ENCODE assay signal across 9 cellular contexts in genomic region chrX:72269671-72270251, GRCh38. TPM values are rescaled to one million over a fixed set of nuclear protein-coding genes. Genes with fewer than 3 reads are reported as not detected.
A peak's percentile ranks its signal among the peaks of the same experiment; 100 is the strongest.
DNase-seq lines count a peak whose midpoint lies in the region; ATAC-seq, FAIRE-seq and TF ChIP-seq lines count a peak whose summit lies in the region.
"Had no signal": no experiment of that assay in that cellular context is flagged by ENCODE, and none has a peak within 500 bp of the region (broad histone marks: within the 10 kb centered on the region; RNA-seq: fewer than 3 reads in every experiment).

No MANE protein-coding gene starts in this region.

- no peaks in the 10 kb centered on the region for H3K27me3 Mint-ChIP-seq in osteocyte (ENCODE audit: unreplicated experiment)
- H3K27me3 Mint-ChIP-seq: stimulated activated memory B cell treated with anti-CD40 and anti-IgM and Interleukin-4, amounts not matched to agents 10 μg/mL and 1 μg/mL and 100 μg/mL, for 72 hours had no signal

- peak overlapping the region; percentile 87 for H3K27ac Mint-ChIP-seq in osteocyte (ENCODE audit: unreplicated experiment)
- H3K27ac Mint-ChIP-seq: stimulated activated memory B cell treated with anti-CD40 and anti-IgM and Interleukin-4, amounts not matched to agents 10 μg/mL and 1 μg/mL and 100 μg/mL, for 72 hours had no signal

- H3K4me3 ChIP-seq in astrocyte of the spinal cord (ENCODE audit: low read depth, low read length) (no peak overlapping the region), upper lobe of right lung (no peak overlapping the region)

- H3K4me1 ChIP-seq in upper lobe of right lung: no peaks in the 10 kb centered on the region
- H3K4me1 ChIP-seq: parathyroid adenoma had no signal

- H3K4me3 Mint-ChIP-seq in osteocyte (ENCODE audit: unreplicated experiment): no peak overlapping the region
- H3K4me3 Mint-ChIP-seq: stimulated activated memory B cell treated with anti-CD40 and anti-IgM and Interleukin-4, amounts not matched to agents 10 μg/mL and 1 μg/mL and 100 μg/mL, for 72 hours had no signal

- no peak for TF ChIP-seq CTCF in astrocyte of the spinal cord (IDR thresholded peaks at IDR 0.05; ENCODE audit: low read depth, low read length)
- no peak for TF ChIP-seq CTCF in osteocyte (IDR thresholded peaks at IDR 0.05)
- no peak for TF ChIP-seq CTCF in upper lobe of right lung (IDR thresholded peaks at IDR 0.05)

- ATAC-seq in upper lobe of right lung: no peak
- ATAC-seq: stimulated activated memory B cell treated with anti-CD40 and anti-IgM and Interleukin-4, amounts not matched to agents 10 μg/mL and 1 μg/mL and 100 μg/mL, for 72 hours had no signal

- in situ Hi-C loops in astrocyte of the spinal cord (cut with HindIII; ENCODE audit: low sequenced_read_pairs): no loop called here

- peaks cover 37% of the 10 kb centered on the region for H3K36me3 ChIP-seq in upper lobe of right lung

- H3K9me3 Mint-ChIP-seq in osteocyte (ENCODE audit: unreplicated experiment): no peaks in the 10 kb centered on the region
- H3K9me3 Mint-ChIP-seq: stimulated activated memory B cell treated with anti-CD40 and anti-IgM and Interleukin-4, amounts not matched to agents 10 μg/mL and 1 μg/mL and 100 μg/mL, for 72 hours had no signal

- peak; percentile 78 for FAIRE-seq in G401.6 (lab: Jason Lieb, UNC)

- no peak overlapping the region for H3K27ac ChIP-seq in upper lobe of right lung
- H3K27ac ChIP-seq: parathyroid adenoma had no signal

- H3K36me3 Mint-ChIP-seq in osteocyte (ENCODE audit: unreplicated experiment): peaks cover 54% of the 10 kb centered on the region

- intact Hi-C loops in upper lobe of right lung (cut with DNase I): no loop called here

- H3K9me3 ChIP-seq in upper lobe of right lung: no peaks in the 10 kb centered on the region

- peak; percentile 86 for DNase-seq in RPMI7951 (ENCODE audit: low read depth)
- peak; percentile 79 for DNase-seq in astrocyte of the spinal cord (ENCODE audit: low read depth, low spot score)
- peak; percentile 15 for DNase-seq in osteocyte (ENCODE audit: extremely low spot score, unreplicated experiment)
- DNase-seq in islet precursor cell: no peak
- no peak for DNase-seq in upper lobe of right lung
- DNase-seq in epidermal melanocyte (ENCODE audit: insufficient read length, low spot score): no peak

- peaks cover 49% of the 10 kb centered on the region for H3K4me1 Mint-ChIP-seq in osteocyte (ENCODE audit: unreplicated experiment)

- no peaks in the 10 kb centered on the region for H3K27me3 ChIP-seq in upper lobe of right lung

RNA-seq across cellular contexts. Expression of gene RPS4X, which starts 7.3 kb away (rescaled TPM):
- 1,331 and 1,443 TPM in 2 replicates for total RNA-seq in RPMI7951 (2014; rRNA removed; shearing (Covaris generic))
- 1,562 and 1,587 TPM in 2 replicates for total RNA-seq in osteocyte
- 640 TPM for total RNA-seq in upper lobe of right lung

RNA-seq across cellular contexts. Expression of gene ERCC6L, which starts 30.9 kb away (rescaled TPM):
- total RNA-seq in RPMI7951 (2014; rRNA removed; shearing (Covaris generic)): 23.3 and 27.4 TPM in 2 replicates
- total RNA-seq in osteocyte: 1.1 and 1.3 TPM in 2 replicates
- total RNA-seq in upper lobe of right lung: not detected

RNA-seq across cellular contexts. Expression of gene CITED1, which starts 36.0 kb away (rescaled TPM):
- 0.12 and 1.3 TPM in 2 replicates for total RNA-seq in RPMI7951 (2014; rRNA removed; shearing (Covaris generic))
- 1.1 TPM in 1 of 2 replicates, not detected in the other for total RNA-seq in osteocyte
- 0.43 TPM for total RNA-seq in upper lobe of right lung

Comparison
In these comparisons a context has a peak if more than half of its experiments do, and no peak if none do; other contexts are left out.
1. DNase-seq: peak in RPMI7951 (single experiment), astrocyte of the spinal cord (single experiment) and osteocyte (single experiment); none in islet precursor cell (single experiment), upper lobe of right lung (single experiment) and epidermal melanocyte (single experiment).
2. RNA of gene ERCC6L, which starts 30.9 kb away (total RNA-seq): 23.3 to 27.4 TPM in RPMI7951; 1.1 to 1.3 TPM in osteocyte and not detected in upper lobe of right lung (single experiment); every median in the first group is over 10 times any median in the second.